In genomic region chr13:29422015-29422414, GRCh38 we compare ENCODE assay signal across 9 cellular contexts.
"Had no signal": no experiment of that assay in that cellular context is flagged by ENCODE, and none has a peak within 500 bp of the region (broad histone marks: within the 10 kb centered on the region; RNA-seq: fewer than 3 reads in every experiment).

No MANE protein-coding gene starts in this region.

- H3K36me3 ChIP-seq: HAP-1 had no signal

- H3K27ac ChIP-seq: GM23248 had no signal

- H3K4me3 ChIP-seq: GM23248, GM23338, HAP-1 had no signal

- H3K4me2 ChIP-seq: GM23338 had no signal

- H3K4me3 Mint-ChIP-seq: GM23338, H9, HFFc6 had no signal

- H3K9me3 ChIP-seq: HAP-1 had no signal

- H3K9ac ChIP-seq: GM23248 had no signal

- H3K9me3 Mint-ChIP-seq: GM23338, H9, HFFc6 had no signal

- ATAC-seq: HCT116 had no signal

- H2AFZ ChIP-seq: GM23248, GM23338 had no signal

- DNase-seq: GM23248, GOT3, H7, H9, HCEC 1CT, HFFc6 had no signal

- H3K27ac Mint-ChIP-seq: GM23338, H9, HFFc6 had no signal
